Comparison of ENCODE assay signal across 8 cellular contexts in the genomic region with DNA sequence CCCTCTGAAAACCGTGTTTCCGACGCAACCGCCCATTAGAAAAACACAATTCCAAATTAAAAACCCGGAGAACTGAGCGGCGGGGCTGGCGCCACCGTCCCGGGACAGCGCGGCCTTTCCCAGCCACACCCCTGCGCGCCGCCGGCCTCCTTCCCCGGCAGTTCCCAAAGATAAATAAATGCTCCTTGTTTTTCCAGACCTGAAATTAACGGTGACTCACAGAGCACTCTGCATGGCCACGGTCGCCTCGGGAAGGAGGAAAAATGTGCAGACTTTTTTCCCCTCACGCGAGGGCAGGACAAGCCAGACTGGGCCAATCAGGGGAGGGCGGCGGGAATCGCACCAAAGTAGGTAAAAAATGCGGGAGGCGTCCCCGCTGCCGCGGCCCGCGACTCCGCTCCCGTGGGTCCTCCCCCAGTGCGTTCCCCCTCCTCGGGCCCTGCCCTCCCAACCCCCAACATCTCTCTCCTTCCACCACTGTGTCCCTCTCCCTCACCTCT. TPM values are rescaled to one million over a fixed set of nuclear protein-coding genes. Genes with fewer than 3 reads are reported as not detected.
DNase-seq lines count a peak whose midpoint lies in the region; ATAC-seq and TF ChIP-seq lines count a peak whose summit lies in the region.

No MANE protein-coding gene starts in this region.

- peak overlapping the region; percentile 91 for H3K4me3 Mint-ChIP-seq in activated naive CD8-positive, alpha-beta T cell treated with anti-CD3 and anti-CD28 coated beads for 36 hours
- peak overlapping the region; percentile 91 for H3K4me3 Mint-ChIP-seq in nephron progenitor cell

- peak; percentile 10 for DNase-seq in stimulated activated CD4-positive, alpha-beta T cell treated with anti-CD3 and anti-CD28 coated beads, Interleukin-12 subunit alpha, Interleukin-12 subunit beta, amount 100 ng/mL, for 4 hours
- DNase-seq in stimulated activated CD4-positive, alpha-beta T cell treated with anti-CD3 and anti-CD28 coated beads, Interleukin-2, amount 100 ng/mL, for 48 hours: no peak
- DNase-seq in NCI-H526 treated with DMSO at 0.1 percent for 48 hours (lab: John Stamatoyannopoulos, UW): peak; percentile 63
- DNase-seq in activated naive CD8-positive, alpha-beta T cell treated with anti-CD3 and anti-CD28 coated beads for 36 hours: peak; percentile 18
- DNase-seq in germinal center (ENCODE audit: low spot score): peak; percentile 32
- DNase-seq in nephron progenitor cell: peak; percentile 71
- DNase-seq in vagina (ENCODE audit: extremely low spot score in 2 of 2): peak in 1 of 2 donors; percentile 97

- no peaks in the 10 kb centered on the region for H3K27me3 ChIP-seq in vagina

- H3K9me3 ChIP-seq in vagina: no peaks in the 10 kb centered on the region

- H3K36me3 Mint-ChIP-seq in activated naive CD8-positive, alpha-beta T cell treated with anti-CD3 and anti-CD28 coated beads for 36 hours: no peaks in the 10 kb centered on the region
- H3K36me3 Mint-ChIP-seq in nephron progenitor cell (ENCODE audit: low read depth): no peaks in the 10 kb centered on the region

- H3K27me3 Mint-ChIP-seq in activated naive CD8-positive, alpha-beta T cell treated with anti-CD3 and anti-CD28 coated beads for 36 hours: peaks cover 17% of the 10 kb centered on the region
- no peaks in the 10 kb centered on the region for H3K27me3 Mint-ChIP-seq in nephron progenitor cell (ENCODE audit: low read depth, poor library complexity)

- H3K36me3 ChIP-seq in vagina: no peaks in the 10 kb centered on the region

- peaks cover 46% of the 10 kb centered on the region for H3K4me1 ChIP-seq in vagina

- peaks cover 18% of the 10 kb centered on the region for H3K4me1 Mint-ChIP-seq in activated naive CD8-positive, alpha-beta T cell treated with anti-CD3 and anti-CD28 coated beads for 36 hours
- H3K4me1 Mint-ChIP-seq in nephron progenitor cell: peaks cover 47% of the 10 kb centered on the region

- peak overlapping the region; percentile 94 to 96 for H3K4me3 ChIP-seq in vagina

- no peak for TF ChIP-seq CTCF in nephron progenitor cell (IDR thresholded peaks at IDR 0.05)
- no peak for TF ChIP-seq CTCF in vagina (IDR thresholded peaks at IDR 0.05)

- peak in 1 of 2 donors; percentile 57 for TF ChIP-seq POLR2A in vagina (IDR thresholded peaks at IDR 0.05)

- no peak overlapping the region for H3K27ac Mint-ChIP-seq in activated naive CD8-positive, alpha-beta T cell treated with anti-CD3 and anti-CD28 coated beads for 36 hours
- H3K27ac Mint-ChIP-seq in nephron progenitor cell: peak overlapping the region; percentile 96

- intact Hi-C loops in vagina (cut with DNase I): no loop called here

- no peaks in the 10 kb centered on the region for H3K9me3 Mint-ChIP-seq in activated naive CD8-positive, alpha-beta T cell treated with anti-CD3 and anti-CD28 coated beads for 36 hours
- no peaks in the 10 kb centered on the region for H3K9me3 Mint-ChIP-seq in nephron progenitor cell

- ATAC-seq in HG02571 (IDR thresholded peaks at IDR 0.05; ENCODE audit: unreplicated experiment): no peak

- H3K27ac ChIP-seq in vagina: peak overlapping the region; percentile 99

RNA-seq across cellular contexts. Expression of a gene that starts 0.9 kb away (rescaled TPM):
- 10 to 100 TPM; 56.7 to 57.5 TPM for total RNA-seq in activated naive CD8-positive, alpha-beta T cell treated with anti-CD3 and anti-CD28 coated beads for 36 hours
- 326 TPM for total RNA-seq in vagina

RNA-seq across cellular contexts. Expression of a gene that starts 37.8 kb away (rescaled TPM):
- under 1 TPM; 0.18 to 0.64 TPM for total RNA-seq in activated naive CD8-positive, alpha-beta T cell treated with anti-CD3 and anti-CD28 coated beads for 36 hours
- 0.49 TPM for total RNA-seq in vagina

Comparison
In these comparisons a context has a peak if more than half of its experiments do, and no peak if none do; other contexts are left out.
1. DNase-seq: peak in stimulated activated CD4-positive, alpha-beta T cell treated with anti-CD3 and anti-CD28 coated beads, Interleukin-12 subunit alpha, Interleukin-12 subunit beta, amount 100 ng/mL, for 4 hours (single experiment), NCI-H526 treated with DMSO at 0.1 percent for 48 hours (single experiment), activated naive CD8-positive, alpha-beta T cell treated with anti-CD3 and anti-CD28 coated beads for 36 hours (single experiment), germinal center (single experiment) and nephron progenitor cell (single experiment); none in stimulated activated CD4-positive, alpha-beta T cell treated with anti-CD3 and anti-CD28 coated beads, Interleukin-2, amount 100 ng/mL, for 48 hours (0 of 2).